12 cellular contexts compared by ENCODE assay signal in genomic region chr2:150530168-150530567, GRCh38. TPM values are rescaled to one million over a fixed set of nuclear protein-coding genes. Genes with fewer than 3 reads are reported as not detected.
"Had no signal": no experiment of that assay in that cellular context is flagged by ENCODE, and none has a peak within 500 bp of the region (broad histone marks: within the 10 kb centered on the region; RNA-seq: fewer than 3 reads in every experiment).

No MANE protein-coding gene starts in this region.

- H3K36me3 ChIP-seq: heart right ventricle, left lung, tibial artery had no signal

- H3K27me3 ChIP-seq: body of pancreas, heart right ventricle, left lung, tibial artery had no signal

- H3K27ac ChIP-seq: body of pancreas, heart right ventricle, left lung, parathyroid adenoma, tibial artery had no signal

- H3K9me3 ChIP-seq: body of pancreas, heart right ventricle, left lung, tibial artery had no signal

- H3K4me1 ChIP-seq: body of pancreas, heart right ventricle, left lung, parathyroid adenoma had no signal

- H3K4me3 ChIP-seq: body of pancreas, heart right ventricle, left lung, tibial artery had no signal

- H3K9ac ChIP-seq: parathyroid adenoma had no signal

- H3K79me2 ChIP-seq: parathyroid adenoma had no signal

- H2AFZ ChIP-seq: parathyroid adenoma had no signal

- DNase-seq: body of pancreas, cerebellar nuclear complex, endodermal cell, heart right ventricle, islet precursor cell, left lung, retina, tibial artery had no signal

- ATAC-seq: body of pancreas; heart right ventricle; left lung; stimulated activated memory B cell treated with anti-CD40 and anti-IgM and Interleukin-4, amounts not matched to agents 10 μg/mL and 1 μg/mL and 100 μg/mL, for 72 hours had no signal

RNA-seq across cellular contexts. Expression of gene RND3, which starts 42.7 kb away (rescaled TPM):
- total RNA-seq: activated T-helper 2 cell treated with anti-CD3 and anti-CD28 coated beads, Interferon-gamma antibody, Interleukin-2, Interleukin-4, amounts not matched to agents 10 μg/mL and 5 μg/mL and 100 μg/mL, durations not matched to agents 14 hours and 24 hours and 36 hours; T-helper 2 cell treated with Interferon-gamma antibody and Interleukin-4, amounts not matched to agents 100 ng/mL and 5 ng/mL, for 36 hours had no signal
